Comparison of ENCODE assay signal across 29 cellular contexts in the genomic region with DNA sequence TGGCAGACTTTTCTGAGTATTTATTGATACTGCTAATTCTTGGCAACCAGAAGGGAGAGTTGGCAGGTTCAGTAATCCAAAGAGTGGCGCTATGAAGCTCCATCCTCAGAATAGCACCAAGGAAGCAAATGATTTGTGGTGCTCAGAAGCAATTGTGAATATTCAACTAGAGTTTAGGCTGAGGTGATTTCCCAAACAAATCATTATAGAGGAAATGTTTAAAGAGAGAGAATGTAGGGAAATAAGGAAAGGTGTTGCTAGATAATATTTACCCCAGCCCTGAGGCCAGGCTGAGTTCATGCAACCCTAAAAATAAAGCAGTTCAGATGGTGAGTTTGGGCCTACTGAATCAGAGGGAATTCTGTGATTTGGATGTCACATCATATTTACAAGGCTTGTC.
"Had no signal": no experiment of that assay in that cellular context is flagged by ENCODE, and none has a peak within 500 bp of the region (broad histone marks: within the 10 kb centered on the region; RNA-seq: fewer than 3 reads in every experiment).

No MANE protein-coding gene starts in this region.

- DNase-seq: Karpas-422, KG1, MM.1S, MV-4-11, NCI-H1105, NCI-H1436, NCI-H146, NCI-H1694, NCI-H187, NCI-H1930, NCI-H2029 treated with DMSO at 0.1 percent for 48 hours, NCI-H2081 treated with DMSO at 0.1 percent for 48 hours, NCI-H2107, NCI-H2171, NCI-H226, NCI-H446 treated with DMSO at 0.1 percent for 48 hours, NCI-H510A, NCI-H69, NCI-H748 treated with DMSO at 0.1 percent for 48 hours, OCI-M1, PC-3, Peyer's patch, Right ventricle myocardium superior, RPMI8226, SHP77 treated with DMSO at 0.1 percent for 48 hours, SK-N-SH, SW 1271, T-helper 1 cell had no signal

- H3K27ac ChIP-seq: Peyer's patch, SJSA1 had no signal
